8 cellular contexts compared by ENCODE assay signal in the genomic region with DNA sequence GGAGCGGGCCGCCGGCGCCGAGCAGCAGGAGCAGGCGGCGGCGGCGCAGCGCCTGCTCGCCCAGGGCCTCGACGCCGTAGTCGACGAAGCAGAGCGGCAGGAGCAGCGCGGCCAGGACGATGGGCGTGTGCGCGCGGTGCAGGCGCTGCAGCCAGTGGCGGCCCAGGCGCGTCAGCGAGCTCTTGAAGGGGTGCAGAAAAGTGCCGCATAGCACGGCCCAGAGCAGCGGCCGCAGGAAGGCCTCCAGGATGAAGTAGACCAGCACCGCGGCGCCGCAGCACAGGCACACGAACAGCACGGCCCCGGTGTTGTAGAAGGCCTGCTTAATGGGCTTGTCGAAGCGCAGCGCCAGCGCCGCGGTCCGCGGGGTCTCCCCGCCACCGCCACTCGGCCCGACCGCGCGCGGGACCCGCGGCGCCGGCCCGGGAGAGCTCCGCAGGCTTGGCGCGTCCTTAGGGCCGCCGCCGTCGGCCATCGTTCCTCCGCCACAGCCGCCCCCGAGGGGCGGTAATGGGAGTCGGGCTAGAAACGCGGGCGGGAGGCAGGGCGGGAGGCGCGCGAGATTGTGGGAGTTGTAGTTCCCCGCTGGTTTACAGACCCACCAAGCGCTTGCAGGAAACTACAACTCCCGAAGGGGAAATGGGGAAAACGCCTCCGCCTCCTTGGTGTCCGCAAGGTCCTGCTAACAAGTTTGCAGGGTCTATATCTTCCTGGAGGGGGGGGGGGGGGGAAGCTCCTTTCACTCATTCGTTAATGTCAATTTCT. TPM values are rescaled to one million over a fixed set of nuclear protein-coding genes. Genes with fewer than 3 reads are reported as not detected.
DNase-seq lines count a peak whose midpoint lies in the region; ATAC-seq and TF ChIP-seq lines count a peak whose summit lies in the region.

TSS of gene TMEM245 (minus strand) at position 509 of the 765 bp plus-strand sequence. CDS start at position 475, 34 bp downstream.

- intact Hi-C loops in activated CD4-positive, alpha-beta T cell treated with anti-CD3 and anti-CD28 coated beads, Interleukin-2, amount 10 ng/mL, durations not matched to agents 24 days and 14 days (cut with micrococcal nuclease), result loop anchor here (1.0 to 10.0 kb wide), 7 partner anchors 9 to 1135 kb away; partner anchors contain the start of genes ABITRAM, ELP1 and TXN

- peaks cover 38% of the 10 kb centered on the region for H3K4me1 Mint-ChIP-seq in activated CD4-positive, alpha-beta T cell treated with anti-CD3 and anti-CD28 coated beads, Interleukin-2, amount 10 ng/mL, durations not matched to agents 24 days and 14 days

- CTCF ChIA-PET in BJ (lab: Yijun Ruan, JAX), result interaction anchor here (1.0 kb wide), 1 partner anchor 106 kb away, joined by 4 read pairs; the partner anchor contains the start of gene CTNNAL1

- peak; percentile 97 for DNase-seq in BJ (ENCODE audit: low read depth)
- DNase-seq in NCI-H526 treated with DMSO at 0.1 percent for 48 hours (lab: John Stamatoyannopoulos, UW), result peak; percentile 83
- peak; percentile 98 for DNase-seq in activated CD4-positive, alpha-beta T cell treated with anti-CD3 and anti-CD28 coated beads, Interleukin-2, amount 10 ng/mL, durations not matched to agents 24 days and 14 days
- DNase-seq in cortex of kidney (lab: John Stamatoyannopoulos, UW), result peak; percentile 11
- DNase-seq in left kidney (ENCODE audit: low read depth, low spot score), result peak; percentile 100
- DNase-seq in stimulated activated CD4-positive, alpha-beta T cell treated with anti-CD3 and anti-CD28 coated beads, Interleukin-2, amount 100 ng/mL, for 24 hours, result peak; percentile 93 to 94

- H3K9me3 Mint-ChIP-seq in activated CD4-positive, alpha-beta T cell treated with anti-CD3 and anti-CD28 coated beads, Interleukin-2, amount 10 ng/mL, durations not matched to agents 24 days and 14 days, result peaks cover 3% of the 10 kb centered on the region

- peak within 1 kb of the TSS; percentile 94 for H3K27ac Mint-ChIP-seq in activated CD4-positive, alpha-beta T cell treated with anti-CD3 and anti-CD28 coated beads, Interleukin-2, amount 10 ng/mL, durations not matched to agents 24 days and 14 days

- POLR2A ChIA-PET in BJ (lab: Charles Lee), result no interaction called here

- no peaks in the 10 kb centered on the region for H3K27me3 Mint-ChIP-seq in activated CD4-positive, alpha-beta T cell treated with anti-CD3 and anti-CD28 coated beads, Interleukin-2, amount 10 ng/mL, durations not matched to agents 24 days and 14 days

- H3K4me3 Mint-ChIP-seq in activated CD4-positive, alpha-beta T cell treated with anti-CD3 and anti-CD28 coated beads, Interleukin-2, amount 10 ng/mL, durations not matched to agents 24 days and 14 days, result peak within 1 kb of the TSS; percentile 90

- peak within 1 kb of the TSS; percentile 91 for H3K4me3 ChIP-seq in BJ (ENCODE audit: low read depth, low read length)

- H3K36me3 ChIP-seq in BJ (ENCODE audit: control insufficient read depth, insufficient read depth, low read length), result no peaks in the 10 kb centered on the region

- no peak for TF ChIP-seq CTCF in BJ (IDR thresholded peaks at IDR 0.05; ENCODE audit: insufficient read depth, low read depth, low read length)

- peak; percentile 94 for ATAC-seq in GM19324 (IDR thresholded peaks at IDR 0.05; ENCODE audit: low FRiP score, unreplicated experiment)
- peak; percentile 80 for ATAC-seq in HG03469 (IDR thresholded peaks at IDR 0.05; ENCODE audit: unreplicated experiment)

- no peaks in the 10 kb centered on the region for H3K27me3 ChIP-seq in BJ (ENCODE audit: control insufficient read depth, insufficient read depth, low read length)

- peaks cover 23% of the 10 kb centered on the region for H3K36me3 Mint-ChIP-seq in activated CD4-positive, alpha-beta T cell treated with anti-CD3 and anti-CD28 coated beads, Interleukin-2, amount 10 ng/mL, durations not matched to agents 24 days and 14 days (ENCODE audit: low read depth)

RNA-seq across cellular contexts. Expression of gene TMEM245, which starts in this region (rescaled TPM):
- polyA plus RNA-seq in BJ (2011; rRNA removed), result 30.4 and 45.1 TPM in 2 replicates
- polyA minus RNA-seq in BJ (2011; rRNA and poly(A)+ RNA removed), result 38.0 and 50.0 TPM in 2 replicates
- total RNA-seq in activated CD4-positive, alpha-beta T cell treated with anti-CD3 and anti-CD28 coated beads, Interleukin-2, amount 10 ng/mL, durations not matched to agents 24 days and 14 days, result 26.7 and 27.0 TPM in 2 replicates

Comparison
In these comparisons a context has a peak if more than half of its experiments do, and no peak if none do; other contexts are left out.
1. Peak in every context shown above with its lines: DNase-seq, ATAC-seq and H3K4me3 ChIP-seq.
2. DNase-seq: peak in every context shown above with its lines; median percentile 100 in left kidney; 98 in activated CD4-positive, alpha-beta T cell treated with anti-CD3 and anti-CD28 coated beads, Interleukin-2, amount 10 ng/mL, durations not matched to agents 24 days and 14 days; 97 in BJ; 94 in stimulated activated CD4-positive, alpha-beta T cell treated with anti-CD3 and anti-CD28 coated beads, Interleukin-2, amount 100 ng/mL, for 24 hours; 83 in NCI-H526 treated with DMSO at 0.1 percent for 48 hours; 11 in cortex of kidney.